In genomic region chr6:93420163-93420806, GRCh38 we compare ENCODE assay signal across 8 cellular contexts. TPM values are rescaled to one million over a fixed set of nuclear protein-coding genes. Genes with fewer than 3 reads are reported as not detected.
A peak's percentile ranks its signal among the peaks of the same experiment; 100 is the strongest.
DNase-seq lines count a peak whose midpoint lies in the region; ATAC-seq and TF ChIP-seq lines count a peak whose summit lies in the region.

No MANE protein-coding gene starts in this region.

- ATAC-seq in heart right ventricle (no peak), Right ventricle myocardium inferior (no peak), upper lobe of left lung (ENCODE audit: low FRiP score in 2 of 2) (no peak), GM21723 (IDR thresholded peaks at IDR 0.05; ENCODE audit: unreplicated experiment) (no peak)

- H4K8ac ChIP-seq in mesendoderm (ENCODE audit: low read depth, low read length), result no peak overlapping the region

- H3K27ac ChIP-seq in heart right ventricle, result peak overlapping the region in 7 of 10 donors; percentile 17 to 66 (median 32)
- H3K27ac ChIP-seq in mesendoderm (ENCODE audit: low read depth, low read length), result peak overlapping the region; percentile 77
- no peak overlapping the region for H3K27ac ChIP-seq in upper lobe of left lung

- no peaks in the 10 kb centered on the region for H3K79me2 ChIP-seq in mesendoderm (ENCODE audit: control insufficient read depth, insufficient read depth, low read length)

- H3K18ac ChIP-seq in mesendoderm (ENCODE audit: low read length), result peak overlapping the region; percentile 96

- no peak overlapping the region for H2AK5ac ChIP-seq in mesendoderm (ENCODE audit: low read length)

- no peak overlapping the region for H3K4ac ChIP-seq in mesendoderm (ENCODE audit: low read depth, low read length)

- no peak overlapping the region for H2BK5ac ChIP-seq in mesendoderm (ENCODE audit: low read length)

- H3K9ac ChIP-seq in adipocyte (ENCODE audit: low read length) (no peak overlapping the region), mesendoderm (ENCODE audit: low read length) (peak overlapping the region; percentile 78)

- no peak overlapping the region for H3K23ac ChIP-seq in mesendoderm (ENCODE audit: low read length)

- H3K36me3 ChIP-seq in heart right ventricle (no peaks in the 10 kb centered on the region), adipocyte (ENCODE audit: control insufficient read depth, insufficient read depth, low read length, severe bottlenecking) (no peaks in the 10 kb centered on the region), mesendoderm (ENCODE audit: control insufficient read depth, insufficient read depth, low read length) (no peaks in the 10 kb centered on the region), upper lobe of left lung (no peaks in the 10 kb centered on the region)

- H3K79me1 ChIP-seq in mesendoderm (ENCODE audit: low read length), result no peaks in the 10 kb centered on the region

- TF ChIP-seq POLR2A in upper lobe of left lung (IDR thresholded peaks at IDR 0.05), result no peak

- no peak for TF ChIP-seq EP300 in upper lobe of left lung (IDR thresholded peaks at IDR 0.05)

- no peak overlapping the region for H2BK15ac ChIP-seq in mesendoderm (replicated peaks; ENCODE audit: low read depth)

- H3K9me3 ChIP-seq in heart right ventricle (no peaks in the 10 kb centered on the region), adipocyte (ENCODE audit: control insufficient read depth, low read length) (no peaks in the 10 kb centered on the region), upper lobe of left lung (no peaks in the 10 kb centered on the region)

- intact Hi-C loops in heart right ventricle (cut with DNase I), result loop anchor here in 3 of 10 donors (5.0 to 10.0 kb wide), 3 partner anchors 383 to 608 kb away; no protein-coding TSS in a partner anchor
- intact Hi-C loops in Right ventricle myocardium inferior (cut with DNase I), result loop anchor here (5.0 kb wide), 1 partner anchor 383 kb away; no protein-coding TSS in a partner anchor

- H2BK120ac ChIP-seq in mesendoderm (ENCODE audit: low read depth, low read length), result no peak overlapping the region

- H3K4me3 ChIP-seq in heart right ventricle (peak overlapping the region; percentile 9 to 65 (median 56)), adipocyte (ENCODE audit: low read length) (peak overlapping the region; percentile 82), mesendoderm (ENCODE audit: low read length) (peak overlapping the region; percentile 68), upper lobe of left lung (peak overlapping the region in 3 of 4 donors; percentile 45 to 61 (median 59))

- peak overlapping the region; percentile 72 for H3K4me2 ChIP-seq in mesendoderm (ENCODE audit: low read length)

- H3K4me1 ChIP-seq in heart right ventricle (peaks cover 0 to 43% (median 28%) of the 10 kb centered on the region in 9 donors), adipocyte (ENCODE audit: control insufficient read depth, insufficient read depth, low read length) (peaks cover 18% of the 10 kb centered on the region), mesendoderm (ENCODE audit: control insufficient read depth, low read depth, low read length) (no peaks in the 10 kb centered on the region), upper lobe of left lung (peaks cover 32 to 40% (median 34%) of the 10 kb centered on the region in 4 donors)

- H3K56ac ChIP-seq in mesendoderm (ENCODE audit: low read length), result peak overlapping the region; percentile 92

- WGBS in heart right ventricle, 2 donors, result 3 to 6% methylated on average over 14 of the region's 14 CpGs
- no CpG with 5 or more reads among the region's 14 CpGs for WGBS in mesendoderm (ENCODE audit: extremely low coverage, insufficient coverage, low lambda C conversion rate)
- WGBS in upper lobe of left lung, 2 donors, result 8 to 14% methylated on average over 14 of the region's 14 CpGs

- DNase-seq in heart right ventricle, result no peak
- DNase-seq in Right ventricle myocardium inferior (ENCODE audit: missing footprints), result no peak
- no peak for DNase-seq in adipocyte (ENCODE audit: low read depth)
- DNase-seq in mesendoderm, result no peak
- DNase-seq in upper lobe of left lung, result no peak
- no peak for DNase-seq in Ammon's horn (ENCODE audit: low spot score)
- DNase-seq in midbrain (lab: John Stamatoyannopoulos, UW), result no peak

- H3K27me3 ChIP-seq in heart right ventricle (peaks cover 0 to 75% (median 69%) of the 10 kb centered on the region in 7 donors), adipocyte (replicated peaks; ENCODE audit: control insufficient read depth, insufficient read depth, low read length) (peaks cover 60% of the 10 kb centered on the region), mesendoderm (ENCODE audit: insufficient read depth, low read length, poor library complexity) (no peaks in the 10 kb centered on the region), upper lobe of left lung (peaks cover 0 to 34% (median 18%) of the 10 kb centered on the region in 4 donors)

- H4K5ac ChIP-seq in mesendoderm (ENCODE audit: low read length), result no peak overlapping the region

- TF ChIP-seq CTCF in heart right ventricle (IDR thresholded peaks at IDR 0.05) (no peak), upper lobe of left lung (IDR thresholded peaks at IDR 0.05) (no peak)

RNA-seq across cellular contexts. Expression of gene EPHA7, which starts 0.9 kb away (rescaled TPM):
- 10 to 100 TPM in 1 of 10 donors, 1 to 10 TPM in 7, under 1 TPM in 2; 0.22 to 15.1 (median 3.9) TPM for total RNA-seq in heart right ventricle
- 1 to 10 TPM in 1 of 2 donors, under 1 TPM in 1; 0.67 to 1.2 TPM for polyA plus RNA-seq in heart right ventricle
- 1.3 TPM for total RNA-seq in Right ventricle myocardium inferior
- 4.0 TPM for polyA plus RNA-seq in mesendoderm (2013, experiment 1 of 2)
- 3.9 TPM for polyA plus RNA-seq in mesendoderm (2013, experiment 2 of 2)
- 1 to 10 TPM in 1 of 6 donors, under 1 TPM in 5; under 0.01 to 4.6 (median 0.27) TPM for total RNA-seq in upper lobe of left lung

Comparison
In these comparisons a context has a peak if more than half of its experiments do, and no peak if none do; other contexts are left out.
1. H3K27ac ChIP-seq: peak in heart right ventricle (7 of 10) and mesendoderm (single experiment); none in upper lobe of left lung (0 of 4).
2. Peak in every context shown above with its lines, with median percentiles within 50 percentile points of each other: H3K4me3 ChIP-seq.